In genomic region chr4:47858012-47858411, GRCh38 we compare ENCODE assay signal across 35 cellular contexts. TPM values are rescaled to one million over a fixed set of nuclear protein-coding genes. Genes with fewer than 3 reads are reported as not detected.
"Had no signal": no experiment of that assay in that cellular context is flagged by ENCODE, and none has a peak within 500 bp of the region (broad histone marks: within the 10 kb centered on the region; RNA-seq: fewer than 3 reads in every experiment).

No MANE protein-coding gene starts in this region.

- ATAC-seq: activated CD4-positive, alpha-beta T cell treated with anti-CD3 and anti-CD28 coated beads for 36 hours; activated CD8-positive, alpha-beta memory T cell treated with anti-CD3 and anti-CD28 coated beads, Interleukin-2, amount 10 ng/mL, durations not matched to agents 7 days and 5 days; activated CD8-positive, alpha-beta T cell treated with anti-CD3 and anti-CD28 coated beads, Interleukin-2, amount 10 ng/mL, durations not matched to agents 7 days and 5 days; activated naive CD8-positive, alpha-beta T cell treated with anti-CD3 and anti-CD28 coated beads, Interleukin-2, amount 50 U/mL, for 24 hours; esophagus mucosa; T-helper 17 cell had no signal

- FAIRE-seq: endometrium, frontal cortex had no signal

- H3K27ac Mint-ChIP-seq: activated CD4-positive, alpha-beta memory T cell treated with anti-CD3 and anti-CD28 coated beads for 36 hours; activated CD4-positive, alpha-beta T cell treated with anti-CD3 and anti-CD28 coated beads for 36 hours; activated CD4-positive, alpha-beta T cell treated with anti-CD3 and anti-CD28 coated beads, Interleukin-2, amount 10 ng/mL, durations not matched to agents 24 days and 14 days; activated CD8-positive, alpha-beta memory T cell treated with anti-CD3 and anti-CD28 coated beads, Interleukin-2, amount 10 ng/mL, durations not matched to agents 7 days and 5 days; activated CD8-positive, alpha-beta T cell treated with anti-CD3 and anti-CD28 coated beads, Interleukin-2, amount 10 ng/mL, durations not matched to agents 7 days and 5 days; activated naive CD4-positive, alpha-beta T cell treated with anti-CD3 and anti-CD28 coated beads for 36 hours; activated naive CD4-positive, alpha-beta T cell treated with anti-CD3 and anti-CD28 coated beads, Interleukin-2, amount 50 U/mL, for 24 hours; activated naive CD8-positive, alpha-beta T cell treated with anti-CD3 and anti-CD28 coated beads for 36 hours; activated naive CD8-positive, alpha-beta T cell treated with anti-CD3 and anti-CD28 coated beads, Interleukin-2, amount 50 U/mL, for 24 hours; activated T-helper 1 cell treated with anti-CD3 and anti-CD28 coated beads, Interleukin-12 subunit alpha, Interleukin-12 subunit beta, Interleukin-2, Interleukin-4 antibody, amounts not matched to agents 30 ng/mL and 10 ng/mL and 1 ng/mL, durations not matched to agents 14 hours and 24 hours and 36 hours; activated T-helper 2 cell treated with anti-CD3 and anti-CD28 coated beads, Interferon-gamma antibody, Interleukin-2, Interleukin-4, amounts not matched to agents 10 μg/mL and 5 μg/mL and 100 μg/mL, durations not matched to agents 14 hours and 24 hours and 36 hours; brain; T-helper 17 cell; T-helper 2 cell treated with Interferon-gamma antibody and Interleukin-4, amounts not matched to agents 5 μg/mL and 100 μg/mL, for 36 hours had no signal

- H3K27ac ChIP-seq: adrenal gland, breast epithelium, cardiac muscle cell, colonic mucosa had no signal

- H3K9me3 Mint-ChIP-seq: activated CD4-positive, alpha-beta memory T cell treated with anti-CD3 and anti-CD28 coated beads for 36 hours; activated CD4-positive, alpha-beta T cell treated with anti-CD3 and anti-CD28 coated beads, Interleukin-2, amount 10 ng/mL, durations not matched to agents 24 days and 14 days; activated naive CD4-positive, alpha-beta T cell treated with anti-CD3 and anti-CD28 coated beads for 36 hours; activated naive CD4-positive, alpha-beta T cell treated with anti-CD3 and anti-CD28 coated beads, Interleukin-2, amount 50 U/mL, for 24 hours; activated naive CD8-positive, alpha-beta T cell treated with anti-CD3 and anti-CD28 coated beads for 36 hours; activated naive CD8-positive, alpha-beta T cell treated with anti-CD3 and anti-CD28 coated beads, Interleukin-2, amount 50 U/mL, for 24 hours; activated T-helper 1 cell treated with anti-CD3 and anti-CD28 coated beads, Interleukin-12 subunit alpha, Interleukin-12 subunit beta, Interleukin-2, Interleukin-4 antibody, amounts not matched to agents 30 ng/mL and 10 ng/mL and 1 ng/mL, durations not matched to agents 14 hours and 24 hours and 36 hours; activated T-helper 2 cell treated with anti-CD3 and anti-CD28 coated beads, Interferon-gamma antibody, Interleukin-2, Interleukin-4, amounts not matched to agents 10 μg/mL and 5 μg/mL and 100 μg/mL, durations not matched to agents 14 hours and 24 hours and 36 hours; brain; T-helper 2 cell treated with Interferon-gamma antibody and Interleukin-4, amounts not matched to agents 5 μg/mL and 100 μg/mL, for 36 hours had no signal

- H3K27me3 ChIP-seq: adrenal gland, breast epithelium, cardiac muscle cell, colonic mucosa had no signal

- H3K4me1 Mint-ChIP-seq: activated CD4-positive, alpha-beta T cell treated with anti-CD3 and anti-CD28 coated beads for 36 hours; activated CD4-positive, alpha-beta T cell treated with anti-CD3 and anti-CD28 coated beads, Interleukin-2, amount 10 ng/mL, durations not matched to agents 24 days and 14 days; activated CD8-positive, alpha-beta memory T cell treated with anti-CD3 and anti-CD28 coated beads, Interleukin-2, amount 10 ng/mL, durations not matched to agents 7 days and 5 days; activated naive CD4-positive, alpha-beta T cell treated with anti-CD3 and anti-CD28 coated beads, Interleukin-2, amount 50 U/mL, for 24 hours; activated naive CD8-positive, alpha-beta T cell treated with anti-CD3 and anti-CD28 coated beads, Interleukin-2, amount 50 U/mL, for 24 hours; brain had no signal

- H3K4me3 ChIP-seq: adrenal gland, breast epithelium, cardiac muscle cell, colonic mucosa had no signal

- H3K4me1 ChIP-seq: adrenal gland, breast epithelium, colonic mucosa had no signal

- H3K36me3 ChIP-seq: adrenal gland, breast epithelium, colonic mucosa had no signal

- DNase-seq: activated CD4-positive, alpha-beta memory T cell treated with anti-CD3 and anti-CD28 coated beads for 36 hours; activated CD4-positive, alpha-beta T cell treated with anti-CD3 and anti-CD28 coated beads for 36 hours; activated CD4-positive, alpha-beta T cell treated with anti-CD3 and anti-CD28 coated beads, Interleukin-2, amount 10 ng/mL, durations not matched to agents 24 days and 14 days; activated CD4-positive, CD25-positive, alpha-beta regulatory T cell; activated CD4-positive, CD25-positive, alpha-beta regulatory T cell treated with anti-CD3 and anti-CD28 coated beads, Interleukin-2, amount 50 U/mL, for 72 hours; activated CD8-positive, alpha-beta memory T cell treated with anti-CD3 and anti-CD28 coated beads, Interleukin-2, amount 10 ng/mL, durations not matched to agents 7 days and 5 days; activated CD8-positive, alpha-beta memory T cell treated with anti-CD3 and anti-CD28 coated beads, Interleukin-2, amount 50 U/mL, for 4 hours; activated CD8-positive, alpha-beta T cell treated with anti-CD3 and anti-CD28 coated beads, Interleukin-2, amount 10 ng/mL, durations not matched to agents 7 days and 5 days; activated effector memory CD4-positive, alpha-beta T cell treated with anti-CD3 and anti-CD28 coated beads, Interleukin-2, amount 50 U/mL, for 16 hours; activated naive CD4-positive, alpha-beta T cell treated with anti-CD3 and anti-CD28 coated beads for 36 hours; activated naive CD8-positive, alpha-beta T cell treated with anti-CD3 and anti-CD28 coated beads for 36 hours; activated naive CD8-positive, alpha-beta T cell treated with anti-CD3 and anti-CD28 coated beads, Interleukin-2, amount 50 U/mL, for 24 hours; activated T-cell treated with anti-CD3 and anti-CD28 coated beads, Interleukin-2, amount 50 U/mL, for 1 hour; activated T-cell treated with anti-CD3 and anti-CD28 coated beads, Interleukin-2, amount 50 U/mL, for 48 hours; adrenal gland; amygdala; aorta; central memory CD4-positive, alpha-beta T cell; cerebellar nuclear complex; colonic mucosa; effector CD8-positive, alpha-beta T cell; foreskin fibroblast; head of caudate nucleus; T-helper 17 cell; T1000 had no signal

- H3K9me3 ChIP-seq: adrenal gland, breast epithelium, colonic mucosa had no signal

- H3K4me3 Mint-ChIP-seq: activated CD4-positive, alpha-beta memory T cell treated with anti-CD3 and anti-CD28 coated beads for 36 hours; activated CD4-positive, alpha-beta T cell treated with anti-CD3 and anti-CD28 coated beads for 36 hours; activated CD4-positive, alpha-beta T cell treated with anti-CD3 and anti-CD28 coated beads, Interleukin-2, amount 10 ng/mL, durations not matched to agents 24 days and 14 days; activated CD8-positive, alpha-beta memory T cell treated with anti-CD3 and anti-CD28 coated beads, Interleukin-2, amount 10 ng/mL, durations not matched to agents 7 days and 5 days; activated CD8-positive, alpha-beta T cell treated with anti-CD3 and anti-CD28 coated beads, Interleukin-2, amount 10 ng/mL, durations not matched to agents 7 days and 5 days; activated naive CD4-positive, alpha-beta T cell treated with anti-CD3 and anti-CD28 coated beads for 36 hours; activated naive CD4-positive, alpha-beta T cell treated with anti-CD3 and anti-CD28 coated beads, Interleukin-2, amount 50 U/mL, for 24 hours; activated naive CD8-positive, alpha-beta T cell treated with anti-CD3 and anti-CD28 coated beads for 36 hours; activated naive CD8-positive, alpha-beta T cell treated with anti-CD3 and anti-CD28 coated beads, Interleukin-2, amount 50 U/mL, for 24 hours; activated T-helper 1 cell treated with anti-CD3 and anti-CD28 coated beads, Interleukin-12 subunit alpha, Interleukin-12 subunit beta, Interleukin-2, Interleukin-4 antibody, amounts not matched to agents 30 ng/mL and 10 ng/mL and 1 ng/mL, durations not matched to agents 14 hours and 24 hours and 36 hours; brain; T-helper 17 cell; T-helper 2 cell treated with Interferon-gamma antibody and Interleukin-4, amounts not matched to agents 5 μg/mL and 100 μg/mL, for 36 hours had no signal

- H3K27me3 Mint-ChIP-seq: activated CD4-positive, alpha-beta memory T cell treated with anti-CD3 and anti-CD28 coated beads for 36 hours; activated CD4-positive, alpha-beta T cell treated with anti-CD3 and anti-CD28 coated beads for 36 hours; activated CD4-positive, alpha-beta T cell treated with anti-CD3 and anti-CD28 coated beads, Interleukin-2, amount 10 ng/mL, durations not matched to agents 24 days and 14 days; activated CD8-positive, alpha-beta memory T cell treated with anti-CD3 and anti-CD28 coated beads, Interleukin-2, amount 10 ng/mL, durations not matched to agents 7 days and 5 days; activated naive CD4-positive, alpha-beta T cell treated with anti-CD3 and anti-CD28 coated beads, Interleukin-2, amount 50 U/mL, for 24 hours; activated naive CD8-positive, alpha-beta T cell treated with anti-CD3 and anti-CD28 coated beads for 36 hours; activated naive CD8-positive, alpha-beta T cell treated with anti-CD3 and anti-CD28 coated beads, Interleukin-2, amount 50 U/mL, for 24 hours; brain; T-helper 17 cell had no signal

RNA-seq across cellular contexts. Expression of gene CORIN, which starts 20.1 kb away (rescaled TPM):
- total RNA-seq: activated CD4-positive, alpha-beta T cell treated with anti-CD3 and anti-CD28 coated beads for 36 hours; activated CD8-positive, alpha-beta memory T cell treated with anti-CD3 and anti-CD28 coated beads, Interleukin-2, amount 10 ng/mL, durations not matched to agents 7 days and 5 days; activated CD8-positive, alpha-beta T cell treated with anti-CD3 and anti-CD28 coated beads, Interleukin-2, amount 10 ng/mL, durations not matched to agents 7 days and 5 days; activated naive CD8-positive, alpha-beta T cell treated with anti-CD3 and anti-CD28 coated beads for 36 hours; activated T-helper 1 cell treated with anti-CD3 and anti-CD28 coated beads, Interleukin-12 subunit alpha, Interleukin-12 subunit beta, Interleukin-2, Interleukin-4 antibody, amounts not matched to agents 30 ng/mL and 10 ng/mL and 1 ng/mL, durations not matched to agents 14 hours and 24 hours and 36 hours had no signal
